ENCODE assay signal across 1 cellular context in the genomic region with DNA sequence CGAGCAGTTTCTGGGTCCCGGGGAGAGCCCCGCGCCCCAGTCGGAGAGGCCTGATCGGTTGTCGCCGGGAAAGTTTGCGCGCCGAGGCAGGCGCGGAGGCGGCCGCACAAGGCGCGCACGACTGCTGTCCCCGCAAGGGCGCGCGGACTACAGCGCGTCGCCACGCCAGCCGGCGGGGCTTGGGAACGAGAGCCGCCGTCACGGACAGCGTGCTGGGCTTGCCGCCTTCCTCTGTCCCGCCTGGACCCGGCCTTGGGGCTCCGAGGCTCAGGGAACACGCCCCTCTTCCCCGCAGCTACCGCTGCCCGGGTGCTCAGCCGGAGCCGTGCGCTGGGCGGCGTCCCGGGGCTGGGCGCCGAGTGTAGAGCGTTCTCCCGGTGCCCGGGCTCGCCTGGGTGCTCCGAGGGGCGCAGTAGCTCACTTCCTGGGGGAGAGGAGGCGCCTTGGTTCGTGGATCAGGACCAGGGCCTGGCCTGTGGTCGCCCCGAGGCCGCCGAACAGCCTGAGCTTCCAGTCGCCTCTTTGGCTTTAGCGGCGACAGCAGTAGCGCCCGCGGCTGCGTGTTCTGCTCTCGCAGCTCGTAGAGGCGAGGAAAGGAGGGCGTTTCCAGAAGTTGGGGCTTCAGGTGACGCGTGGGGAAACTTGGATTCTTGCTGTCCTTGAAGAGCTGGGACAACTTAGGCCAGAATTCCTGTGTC.
A peak's percentile ranks its signal among the peaks of the same experiment; 100 is the strongest.
TF ChIP-seq lines count a peak whose summit lies in the region.

No MANE protein-coding gene starts in this region.

TF ChIP-seq in HepG2, 621 proteins besides CTCF, POLR2A, EP300 and RAD21 (continued from another document and continues in another):
- TF ChIP-seq, protein P1, sequence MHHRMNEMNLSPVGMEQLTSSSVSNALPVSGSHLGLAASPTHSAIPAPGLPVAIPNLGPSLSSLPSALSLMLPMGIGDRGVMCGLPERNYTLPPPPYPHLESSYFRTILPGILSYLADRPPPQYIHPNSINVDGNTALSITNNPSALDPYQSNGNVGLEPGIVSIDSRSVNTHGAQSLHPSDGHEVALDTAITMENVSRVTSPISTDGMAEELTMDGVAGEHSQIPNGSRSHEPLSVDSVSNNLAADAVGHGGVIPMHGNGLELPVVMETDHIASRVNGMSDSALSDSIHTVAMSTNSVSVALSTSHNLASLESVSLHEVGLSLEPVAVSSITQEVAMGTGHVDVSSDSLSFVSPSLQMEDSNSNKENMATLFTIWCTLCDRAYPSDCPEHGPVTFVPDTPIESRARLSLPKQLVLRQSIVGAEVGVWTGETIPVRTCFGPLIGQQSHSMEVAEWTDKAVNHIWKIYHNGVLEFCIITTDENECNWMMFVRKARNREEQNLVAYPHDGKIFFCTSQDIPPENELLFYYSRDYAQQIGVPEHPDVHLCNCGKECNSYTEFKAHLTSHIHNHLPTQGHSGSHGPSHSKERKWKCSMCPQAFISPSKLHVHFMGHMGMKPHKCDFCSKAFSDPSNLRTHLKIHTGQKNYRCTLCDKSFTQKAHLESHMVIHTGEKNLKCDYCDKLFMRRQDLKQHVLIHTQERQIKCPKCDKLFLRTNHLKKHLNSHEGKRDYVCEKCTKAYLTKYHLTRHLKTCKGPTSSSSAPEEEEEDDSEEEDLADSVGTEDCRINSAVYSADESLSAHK (CRISPR knock-in tag; IDR thresholded peaks at IDR 0.05; ENCODE audit: borderline replicate concordance): no peak
- TF ChIP-seq ZNF572 (CRISPR knock-in tag; IDR thresholded peaks at IDR 0.05) (peak; percentile 47; the same call in 1 of the 2 replicates), ZNF790 (CRISPR knock-in tag; IDR thresholded peaks at IDR 0.05; ENCODE audit: borderline replicate concordance) (no peak), EED (CRISPR knock-in tag; IDR thresholded peaks at IDR 0.05) (peak; percentile 88), ZNF878 (CRISPR knock-in tag; IDR thresholded peaks at IDR 0.05) (no peak), MAFF (IDR thresholded peaks at IDR 0.05; ENCODE audit: low read depth, low read length) (no peak), MTA3 (CRISPR knock-in tag; IDR thresholded peaks at IDR 0.05) (no peak), CHD2 (IDR thresholded peaks at IDR 0.05; ENCODE audit: low read depth, low read length) (no peak), ZFP41 (CRISPR knock-in tag; IDR thresholded peaks at IDR 0.05; ENCODE audit: borderline replicate concordance) (no peak), ZFP90 (CRISPR knock-in tag; IDR thresholded peaks at IDR 0.05; ENCODE audit: borderline replicate concordance) (0 out of 2 replicates have a peak, but pooled peaks have one; percentile 53), ZSCAN9 (CRISPR knock-in tag; IDR thresholded peaks at IDR 0.05; ENCODE audit: borderline replicate concordance) (no peak), CREB1 (IDR thresholded peaks at IDR 0.05) (no peak), CREB1 (CRISPR knock-in tag; IDR thresholded peaks at IDR 0.05) (no peak), ZBTB21 (CRISPR knock-in tag; IDR thresholded peaks at IDR 0.05) (no peak), HCFC1 (IDR thresholded peaks at IDR 0.05; ENCODE audit: low read depth, low read length) (no peak), ZNF501 (CRISPR knock-in tag; IDR thresholded peaks at IDR 0.05) (peak; percentile 92), ZNF460 (CRISPR knock-in tag; IDR thresholded peaks at IDR 0.05; ENCODE audit: borderline replicate concordance) (no peak), YEATS4 (CRISPR knock-in tag; IDR thresholded peaks at IDR 0.05; ENCODE audit: borderline replicate concordance) (peak; percentile 67; the same call in 1 of the 2 replicates), THYN1 (CRISPR knock-in tag; IDR thresholded peaks at IDR 0.05; ENCODE audit: borderline replicate concordance, low read depth) (no peak), ZSCAN30 (CRISPR knock-in tag; IDR thresholded peaks at IDR 0.05) (no peak), KLF16 (CRISPR knock-in tag; IDR thresholded peaks at IDR 0.05) (peak in 1 of 2 experiments; percentile 38; a peak in 2 of 4 replicates), KLF6 (CRISPR knock-in tag; IDR thresholded peaks at IDR 0.05) (no peak), ISL2 (CRISPR knock-in tag; IDR thresholded peaks at IDR 0.05) (peak; percentile 55; the same call in 1 of the 2 replicates), ZNF12 (CRISPR knock-in tag; IDR thresholded peaks at IDR 0.05) (no peak), KLF9 (CRISPR knock-in tag; IDR thresholded peaks at IDR 0.05; ENCODE audit: low read depth) (peak; percentile 83; the same call in 1 of the 2 replicates), SALL1 (CRISPR knock-in tag; IDR thresholded peaks at IDR 0.05) (peak; percentile 60; the same call in 1 of the 2 replicates), BRD4 (CRISPR knock-in tag; IDR thresholded peaks at IDR 0.05) (peak; percentile 49; the same call in 1 of the 2 replicates), ZNF772 (CRISPR knock-in tag; IDR thresholded peaks at IDR 0.05) (peak; percentile 65; the same call in 1 of the 2 replicates)
- TF ChIP-seq, protein P2, sequence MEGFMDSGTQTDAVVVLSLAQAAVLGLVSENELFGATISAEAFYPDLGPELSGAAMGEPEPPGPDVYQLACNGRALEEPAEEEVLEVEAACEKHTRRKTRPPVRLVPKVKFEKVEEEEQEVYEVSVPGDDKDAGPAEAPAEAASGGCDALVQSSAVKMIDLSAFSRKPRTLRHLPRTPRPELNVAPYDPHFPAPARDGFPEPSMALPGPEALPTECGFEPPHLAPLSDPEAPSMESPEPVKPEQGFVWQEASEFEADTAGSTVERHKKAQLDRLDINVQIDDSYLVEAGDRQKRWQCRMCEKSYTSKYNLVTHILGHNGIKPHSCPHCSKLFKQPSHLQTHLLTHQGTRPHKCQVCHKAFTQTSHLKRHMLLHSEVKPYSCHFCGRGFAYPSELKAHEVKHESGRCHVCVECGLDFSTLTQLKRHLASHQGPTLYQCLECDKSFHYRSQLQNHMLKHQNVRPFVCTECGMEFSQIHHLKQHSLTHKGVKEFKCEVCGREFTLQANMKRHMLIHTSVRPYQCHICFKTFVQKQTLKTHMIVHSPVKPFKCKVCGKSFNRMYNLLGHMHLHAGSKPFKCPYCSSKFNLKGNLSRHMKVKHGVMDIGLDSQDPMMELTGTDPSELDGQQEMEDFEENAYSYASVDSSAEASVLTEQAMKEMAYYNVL (CRISPR knock-in tag; IDR thresholded peaks at IDR 0.05; ENCODE audit: borderline replicate concordance): peak; percentile 77
- TF ChIP-seq, protein P3, sequence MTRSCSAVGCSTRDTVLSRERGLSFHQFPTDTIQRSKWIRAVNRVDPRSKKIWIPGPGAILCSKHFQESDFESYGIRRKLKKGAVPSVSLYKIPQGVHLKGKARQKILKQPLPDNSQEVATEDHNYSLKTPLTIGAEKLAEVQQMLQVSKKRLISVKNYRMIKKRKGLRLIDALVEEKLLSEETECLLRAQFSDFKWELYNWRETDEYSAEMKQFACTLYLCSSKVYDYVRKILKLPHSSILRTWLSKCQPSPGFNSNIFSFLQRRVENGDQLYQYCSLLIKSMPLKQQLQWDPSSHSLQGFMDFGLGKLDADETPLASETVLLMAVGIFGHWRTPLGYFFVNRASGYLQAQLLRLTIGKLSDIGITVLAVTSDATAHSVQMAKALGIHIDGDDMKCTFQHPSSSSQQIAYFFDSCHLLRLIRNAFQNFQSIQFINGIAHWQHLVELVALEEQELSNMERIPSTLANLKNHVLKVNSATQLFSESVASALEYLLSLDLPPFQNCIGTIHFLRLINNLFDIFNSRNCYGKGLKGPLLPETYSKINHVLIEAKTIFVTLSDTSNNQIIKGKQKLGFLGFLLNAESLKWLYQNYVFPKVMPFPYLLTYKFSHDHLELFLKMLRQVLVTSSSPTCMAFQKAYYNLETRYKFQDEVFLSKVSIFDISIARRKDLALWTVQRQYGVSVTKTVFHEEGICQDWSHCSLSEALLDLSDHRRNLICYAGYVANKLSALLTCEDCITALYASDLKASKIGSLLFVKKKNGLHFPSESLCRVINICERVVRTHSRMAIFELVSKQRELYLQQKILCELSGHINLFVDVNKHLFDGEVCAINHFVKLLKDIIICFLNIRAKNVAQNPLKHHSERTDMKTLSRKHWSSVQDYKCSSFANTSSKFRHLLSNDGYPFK (CRISPR knock-in tag; IDR thresholded peaks at IDR 0.05; ENCODE audit: borderline replicate concordance): no peak
- TF ChIP-seq, protein P4, sequence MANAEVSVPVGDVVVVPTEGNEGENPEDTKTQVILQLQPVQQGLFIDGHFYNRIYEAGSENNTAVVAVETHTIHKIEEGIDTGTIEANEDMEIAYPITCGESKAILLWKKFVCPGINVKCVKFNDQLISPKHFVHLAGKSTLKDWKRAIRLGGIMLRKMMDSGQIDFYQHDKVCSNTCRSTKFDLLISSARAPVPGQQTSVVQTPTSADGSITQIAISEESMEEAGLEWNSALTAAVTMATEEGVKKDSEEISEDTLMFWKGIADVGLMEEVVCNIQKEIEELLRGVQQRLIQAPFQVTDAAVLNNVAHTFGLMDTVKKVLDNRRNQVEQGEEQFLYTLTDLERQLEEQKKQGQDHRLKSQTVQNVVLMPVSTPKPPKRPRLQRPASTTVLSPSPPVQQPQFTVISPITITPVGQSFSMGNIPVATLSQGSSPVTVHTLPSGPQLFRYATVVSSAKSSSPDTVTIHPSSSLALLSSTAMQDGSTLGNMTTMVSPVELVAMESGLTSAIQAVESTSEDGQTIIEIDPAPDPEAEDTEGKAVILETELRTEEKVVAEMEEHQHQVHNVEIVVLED (CRISPR knock-in tag; IDR thresholded peaks at IDR 0.05; ENCODE audit: borderline replicate concordance): no peak; the same call in 1 of the 2 replicates
- TF ChIP-seq, protein P5, sequence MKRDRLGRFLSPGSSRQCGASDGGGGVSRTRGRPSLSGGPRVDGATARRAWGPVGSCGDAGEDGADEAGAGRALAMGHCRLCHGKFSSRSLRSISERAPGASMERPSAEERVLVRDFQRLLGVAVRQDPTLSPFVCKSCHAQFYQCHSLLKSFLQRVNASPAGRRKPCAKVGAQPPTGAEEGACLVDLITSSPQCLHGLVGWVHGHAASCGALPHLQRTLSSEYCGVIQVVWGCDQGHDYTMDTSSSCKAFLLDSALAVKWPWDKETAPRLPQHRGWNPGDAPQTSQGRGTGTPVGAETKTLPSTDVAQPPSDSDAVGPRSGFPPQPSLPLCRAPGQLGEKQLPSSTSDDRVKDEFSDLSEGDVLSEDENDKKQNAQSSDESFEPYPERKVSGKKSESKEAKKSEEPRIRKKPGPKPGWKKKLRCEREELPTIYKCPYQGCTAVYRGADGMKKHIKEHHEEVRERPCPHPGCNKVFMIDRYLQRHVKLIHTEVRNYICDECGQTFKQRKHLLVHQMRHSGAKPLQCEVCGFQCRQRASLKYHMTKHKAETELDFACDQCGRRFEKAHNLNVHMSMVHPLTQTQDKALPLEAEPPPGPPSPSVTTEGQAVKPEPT (CRISPR knock-in tag; IDR thresholded peaks at IDR 0.05; ENCODE audit: low read depth): no peak
- TF ChIP-seq, protein P6, sequence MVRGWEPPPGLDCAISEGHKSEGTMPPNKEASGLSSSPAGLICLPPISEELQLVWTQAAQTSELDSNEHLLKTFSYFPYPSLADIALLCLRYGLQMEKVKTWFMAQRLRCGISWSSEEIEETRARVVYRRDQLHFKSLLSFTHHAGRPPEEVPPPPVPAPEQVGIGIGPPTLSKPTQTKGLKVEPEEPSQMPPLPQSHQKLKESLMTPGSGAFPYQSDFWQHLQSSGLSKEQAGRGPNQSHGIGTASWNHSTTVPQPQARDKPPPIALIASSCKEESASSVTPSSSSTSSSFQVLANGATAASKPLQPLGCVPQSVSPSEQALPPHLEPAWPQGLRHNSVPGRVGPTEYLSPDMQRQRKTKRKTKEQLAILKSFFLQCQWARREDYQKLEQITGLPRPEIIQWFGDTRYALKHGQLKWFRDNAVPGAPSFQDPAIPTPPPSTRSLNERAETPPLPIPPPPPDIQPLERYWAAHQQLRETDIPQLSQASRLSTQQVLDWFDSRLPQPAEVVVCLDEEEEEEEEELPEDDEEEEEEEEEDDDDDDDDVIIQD (CRISPR knock-in tag; IDR thresholded peaks at IDR 0.05; ENCODE audit: low read depth): no peak
- TF ChIP-seq, protein P7, sequence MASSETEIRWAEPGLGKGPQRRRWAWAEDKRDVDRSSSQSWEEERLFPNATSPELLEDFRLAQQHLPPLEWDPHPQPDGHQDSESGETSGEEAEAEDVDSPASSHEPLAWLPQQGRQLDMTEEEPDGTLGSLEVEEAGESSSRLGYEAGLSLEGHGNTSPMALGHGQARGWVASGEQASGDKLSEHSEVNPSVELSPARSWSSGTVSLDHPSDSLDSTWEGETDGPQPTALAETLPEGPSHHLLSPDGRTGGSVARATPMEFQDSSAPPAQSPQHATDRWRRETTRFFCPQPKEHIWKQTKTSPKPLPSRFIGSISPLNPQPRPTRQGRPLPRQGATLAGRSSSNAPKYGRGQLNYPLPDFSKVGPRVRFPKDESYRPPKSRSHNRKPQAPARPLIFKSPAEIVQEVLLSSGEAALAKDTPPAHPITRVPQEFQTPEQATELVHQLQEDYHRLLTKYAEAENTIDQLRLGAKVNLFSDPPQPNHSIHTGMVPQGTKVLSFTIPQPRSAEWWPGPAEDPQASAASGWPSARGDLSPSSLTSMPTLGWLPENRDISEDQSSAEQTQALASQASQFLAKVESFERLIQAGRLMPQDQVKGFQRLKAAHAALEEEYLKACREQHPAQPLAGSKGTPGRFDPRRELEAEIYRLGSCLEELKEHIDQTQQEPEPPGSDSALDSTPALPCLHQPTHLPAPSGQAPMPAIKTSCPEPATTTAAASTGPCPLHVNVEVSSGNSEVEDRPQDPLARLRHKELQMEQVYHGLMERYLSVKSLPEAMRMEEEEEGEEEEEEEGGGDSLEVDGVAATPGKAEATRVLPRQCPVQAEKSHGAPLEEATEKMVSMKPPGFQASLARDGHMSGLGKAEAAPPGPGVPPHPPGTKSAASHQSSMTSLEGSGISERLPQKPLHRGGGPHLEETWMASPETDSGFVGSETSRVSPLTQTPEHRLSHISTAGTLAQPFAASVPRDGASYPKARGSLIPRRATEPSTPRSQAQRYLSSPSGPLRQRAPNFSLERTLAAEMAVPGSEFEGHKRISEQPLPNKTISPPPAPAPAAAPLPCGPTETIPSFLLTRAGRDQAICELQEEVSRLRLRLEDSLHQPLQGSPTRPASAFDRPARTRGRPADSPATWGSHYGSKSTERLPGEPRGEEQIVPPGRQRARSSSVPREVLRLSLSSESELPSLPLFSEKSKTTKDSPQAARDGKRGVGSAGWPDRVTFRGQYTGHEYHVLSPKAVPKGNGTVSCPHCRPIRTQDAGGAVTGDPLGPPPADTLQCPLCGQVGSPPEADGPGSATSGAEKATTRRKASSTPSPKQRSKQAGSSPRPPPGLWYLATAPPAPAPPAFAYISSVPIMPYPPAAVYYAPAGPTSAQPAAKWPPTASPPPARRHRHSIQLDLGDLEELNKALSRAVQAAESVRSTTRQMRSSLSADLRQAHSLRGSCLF (CRISPR knock-in tag; IDR thresholded peaks at IDR 0.05; ENCODE audit: borderline replicate concordance): no peak
- TF ChIP-seq, protein P8, sequence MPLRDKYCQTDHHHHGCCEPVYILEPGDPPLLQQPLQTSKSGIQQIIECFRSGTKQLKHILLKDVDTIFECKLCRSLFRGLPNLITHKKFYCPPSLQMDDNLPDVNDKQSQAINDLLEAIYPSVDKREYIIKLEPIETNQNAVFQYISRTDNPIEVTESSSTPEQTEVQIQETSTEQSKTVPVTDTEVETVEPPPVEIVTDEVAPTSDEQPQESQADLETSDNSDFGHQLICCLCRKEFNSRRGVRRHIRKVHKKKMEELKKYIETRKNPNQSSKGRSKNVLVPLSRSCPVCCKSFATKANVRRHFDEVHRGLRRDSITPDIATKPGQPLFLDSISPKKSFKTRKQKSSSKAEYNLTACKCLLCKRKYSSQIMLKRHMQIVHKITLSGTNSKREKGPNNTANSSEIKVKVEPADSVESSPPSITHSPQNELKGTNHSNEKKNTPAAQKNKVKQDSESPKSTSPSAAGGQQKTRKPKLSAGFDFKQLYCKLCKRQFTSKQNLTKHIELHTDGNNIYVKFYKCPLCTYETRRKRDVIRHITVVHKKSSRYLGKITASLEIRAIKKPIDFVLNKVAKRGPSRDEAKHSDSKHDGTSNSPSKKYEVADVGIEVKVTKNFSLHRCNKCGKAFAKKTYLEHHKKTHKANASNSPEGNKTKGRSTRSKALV (CRISPR knock-in tag; IDR thresholded peaks at IDR 0.05): peak; percentile 100
